ENCODE assay signal across 27 cellular contexts in genomic region chr12:106980944-106981343, GRCh38. TPM values are rescaled to one million over a fixed set of nuclear protein-coding genes. Genes with fewer than 3 reads are reported as not detected.
DNase-seq lines count a peak whose midpoint lies in the region; ATAC-seq, FAIRE-seq and TF ChIP-seq lines count a peak whose summit lies in the region.
"Had no signal": no experiment of that assay in that cellular context is flagged by ENCODE, and none has a peak within 500 bp of the region (broad histone marks: within the 10 kb centered on the region; RNA-seq: fewer than 3 reads in every experiment).

No MANE protein-coding gene starts in this region.

- TF ChIP-seq CTCF in left ventricle myocardium inferior (IDR thresholded peaks at IDR 0.05; ENCODE audit: borderline replicate concordance), result no peak
- TF ChIP-seq CTCF in right atrium auricular region (IDR thresholded peaks at IDR 0.05), result no peak
- no peak for TF ChIP-seq CTCF in K562 (IDR thresholded peaks at IDR 0.05 in 2 of 3, conservative IDR thresholded peaks at IDR 0.05 in 1 of 3; ENCODE audit: insufficient read depth in 2 of 3, low read depth in 1 of 3, low read length in 3 of 3)
- TF ChIP-seq CTCF in nephron (IDR thresholded peaks at IDR 0.05; ENCODE audit: unreplicated experiment in 3 of 3), result no peak
- TF ChIP-seq CTCF in mucosa of descending colon (IDR thresholded peaks at IDR 0.05), result no peak

- H3K27me3 ChIP-seq in left ventricle myocardium inferior (ENCODE audit: low read depth) (no peaks in the 10 kb centered on the region), right atrium auricular region (no peaks in the 10 kb centered on the region), K562 (ENCODE audit: control insufficient read depth in 2 of 2, insufficient read depth in 2 of 2, low read length in 2 of 2) (no peaks in the 10 kb centered on the region)
- H3K27me3 ChIP-seq: BLaER1, brain microvascular endothelial cell, colonic mucosa, neutrophil had no signal

- no peak for DNase-seq in left ventricle myocardium inferior
- no peak for DNase-seq in right atrium auricular region (ENCODE audit: low spot score)
- no peak for DNase-seq in K562 (ENCODE audit: extremely low read depth in 1 of 4, low spot score in 3 of 4)
- no peak for DNase-seq in mucosa of descending colon
- no peak for DNase-seq in NCI-H446 treated with DMSO at 0.1 percent for 48 hours (lab: John Stamatoyannopoulos, UW)
- DNase-seq in foreskin melanocyte, result no peak
- DNase-seq: ACHN; activated CD4-positive, alpha-beta T cell treated with anti-CD3 and anti-CD28 coated beads for 36 hours; activated CD8-positive, alpha-beta memory T cell treated with anti-CD3 and anti-CD28 coated beads for 24 hours; activated gamma-delta T cell treated with Interleukin-2 at 50 U/mL for 16 hours; activated naive CD8-positive, alpha-beta T cell treated with anti-CD3 and anti-CD28 coated beads, Interleukin-2, amount 50 U/mL, for 24 hours; activated T-cell treated with anti-CD3 and anti-CD28 coated beads, Interleukin-2, amount 50 U/mL, for 1 hour; brain microvascular endothelial cell; Caco-2; colonic mucosa; effector CD8-positive, alpha-beta T cell; foreskin fibroblast; GF-D8; H9; left cardiac atrium; NCI-H82; stimulated activated naive CD8-positive, alpha-beta T cell treated with anti-CD3 and anti-CD28 coated beads, Interleukin-15, amount 100 ng/mL, for 72 hours had no signal

- H3K9me3 Mint-ChIP-seq in nephron, result no peaks in the 10 kb centered on the region
- H3K9me3 Mint-ChIP-seq: H9 had no signal

- H3K27ac ChIP-seq in left ventricle myocardium inferior (replicated peaks) (peak overlapping the region; percentile 12), right atrium auricular region (peak overlapping the region in 1 of 2 donors; percentile 9), K562 (ENCODE audit: extremely low read depth, low read depth, low read length) (no peak overlapping the region)
- H3K27ac ChIP-seq: BLaER1, brain microvascular endothelial cell, colonic mucosa, neutrophil had no signal

- ATAC-seq in K562 (no peak), mucosa of descending colon (no peak)
- ATAC-seq: activated CD4-positive, alpha-beta T cell treated with anti-CD3 and anti-CD28 coated beads for 36 hours; activated naive CD8-positive, alpha-beta T cell treated with anti-CD3 and anti-CD28 coated beads, Interleukin-2, amount 50 U/mL, for 24 hours; stimulated activated naive CD8-positive, alpha-beta T cell treated with anti-CD3 and anti-CD28 coated beads, Interleukin-15, amount 100 ng/mL, for 72 hours had no signal

- no peak overlapping the region for H3K4me2 ChIP-seq in K562 (ENCODE audit: insufficient read depth, low read length)
- H3K4me2 ChIP-seq: BLaER1 had no signal

- peaks cover 87% of the 10 kb centered on the region for H3K4me1 ChIP-seq in left ventricle myocardium inferior
- H3K4me1 ChIP-seq in right atrium auricular region, result peaks cover 0 to 57% of the 10 kb centered on the region in 2 donors
- peaks cover 15 to 54% of the 10 kb centered on the region in 2 experiments for H3K4me1 ChIP-seq in K562 (replicated peaks in 1 of 2; ENCODE audit: control insufficient read depth in 2 of 2, insufficient read depth in 2 of 2, low read length in 2 of 2)
- H3K4me1 ChIP-seq in mucosa of descending colon (ENCODE audit: low read depth), result peaks cover 16% of the 10 kb centered on the region

- H3K9ac ChIP-seq in K562 (ENCODE audit: insufficient read depth in 1 of 2, low read depth in 2 of 2, low read length in 2 of 2), result peak overlapping the region in 1 of 2 experiments; percentile 71; a peak in 1 of 4 replicates
- H3K9ac ChIP-seq: BLaER1 had no signal

- H2AFZ ChIP-seq in K562 (ENCODE audit: low read depth, low read length), result no peak overlapping the region

- no peak overlapping the region for H3K4me3 ChIP-seq in left ventricle myocardium inferior
- H3K4me3 ChIP-seq in right atrium auricular region, result no peak overlapping the region
- no peak overlapping the region for H3K4me3 ChIP-seq in K562
- H3K4me3 ChIP-seq in mucosa of descending colon, result no peak overlapping the region
- H3K4me3 ChIP-seq: BLaER1, colonic mucosa had no signal

- H3K36me3 ChIP-seq in left ventricle myocardium inferior (peaks cover 11% of the 10 kb centered on the region), right atrium auricular region (peaks cover 5% of the 10 kb centered on the region), K562 (ENCODE audit: control insufficient read depth, insufficient read depth, low read length) (peaks cover 54% of the 10 kb centered on the region), mucosa of descending colon (ENCODE audit: low read depth) (no peaks in the 10 kb centered on the region)
- H3K36me3 ChIP-seq: colonic mucosa, neutrophil had no signal

- peaks cover 61% of the 10 kb centered on the region for H3K4me1 Mint-ChIP-seq in nephron

- in situ Hi-C loops in K562 (cut with MboI), result no loop called here

- no peaks in the 10 kb centered on the region for H3K9me3 ChIP-seq in left ventricle myocardium inferior (replicated peaks)
- H3K9me3 ChIP-seq in right atrium auricular region, result no peaks in the 10 kb centered on the region
- H3K9me3 ChIP-seq in K562 (replicated peaks; ENCODE audit: control insufficient read depth, insufficient read depth, low read depth, low read length), result peaks cover 5% of the 10 kb centered on the region; the same call in 1 of the 2 replicates
- no peaks in the 10 kb centered on the region for H3K9me3 ChIP-seq in mucosa of descending colon
- H3K9me3 ChIP-seq: BLaER1, Caco-2, colonic mucosa, neutrophil had no signal

- no peak for FAIRE-seq in K562 (lab: Jason Lieb, UNC)

- no peak overlapping the region for H3K4me3 Mint-ChIP-seq in nephron
- H3K4me3 Mint-ChIP-seq: activated CD4-positive, alpha-beta T cell treated with anti-CD3 and anti-CD28 coated beads for 36 hours; activated naive CD8-positive, alpha-beta T cell treated with anti-CD3 and anti-CD28 coated beads, Interleukin-2, amount 50 U/mL, for 24 hours; H9; memory B cell; stimulated activated naive CD8-positive, alpha-beta T cell treated with anti-CD3 and anti-CD28 coated beads, Interleukin-15, amount 100 ng/mL, for 72 hours had no signal

- peaks cover 32% of the 10 kb centered on the region for H3K79me2 ChIP-seq in K562 (ENCODE audit: control insufficient read depth, insufficient read depth, low read length)

- intact Hi-C loops in left ventricle myocardium inferior (cut with micrococcal nuclease) (no loop called here), K562 (cut with micrococcal nuclease) (no loop called here), mucosa of descending colon (cut with DNase I, micrococcal nuclease) (no loop called here)

- H3K9me1 ChIP-seq in K562 (ENCODE audit: control insufficient read depth, insufficient read depth, low read length), result no peaks in the 10 kb centered on the region

- peak overlapping the region in 2 of 3 experiments; percentile 48 to 76 for H3K27ac Mint-ChIP-seq in nephron
- H3K27ac Mint-ChIP-seq: activated CD4-positive, alpha-beta T cell treated with anti-CD3 and anti-CD28 coated beads for 36 hours; activated naive CD8-positive, alpha-beta T cell treated with anti-CD3 and anti-CD28 coated beads, Interleukin-2, amount 50 U/mL, for 24 hours; H9; memory B cell; progenitor cell of endocrine pancreas; stimulated activated naive CD8-positive, alpha-beta T cell treated with anti-CD3 and anti-CD28 coated beads, Interleukin-15, amount 100 ng/mL, for 72 hours had no signal

- H3K36me3 Mint-ChIP-seq in nephron (ENCODE audit: low read depth), result peaks cover 43% of the 10 kb centered on the region

- POLR2A ChIA-PET in K562 (lab: Yijun Ruan, JAX), result interaction anchor here (0.9 to 5.5 kb wide), 5 partner anchors 9 to 26 kb away, joined by 3 to 28 read pairs (median 7); partner anchors contain the start of gene TMEM263

- BruUV-seq in K562 (replicated peaks; lab: Mats Ljungman, UMichigan), result no TSS peak

- H4K20me1 ChIP-seq in K562 (replicated peaks; ENCODE audit: control insufficient read depth, insufficient read depth, low read length), result no peaks in the 10 kb centered on the region

- TF ChIP-seq EP300 in K562 (IDR thresholded peaks at IDR 0.05; ENCODE audit: low read length), result no peak

- 87% methylated on average over 7 of the region's 7 CpGs for WGBS in K562 (ENCODE audit: insufficient coverage, low coverage, missing lambda C conversion rate)

- H3K27me3 Mint-ChIP-seq in nephron (ENCODE audit: low read depth), result no peaks in the 10 kb centered on the region
- H3K27me3 Mint-ChIP-seq: activated CD4-positive, alpha-beta T cell treated with anti-CD3 and anti-CD28 coated beads for 36 hours; activated naive CD8-positive, alpha-beta T cell treated with anti-CD3 and anti-CD28 coated beads, Interleukin-2, amount 50 U/mL, for 24 hours; memory B cell; progenitor cell of endocrine pancreas; stimulated activated naive CD8-positive, alpha-beta T cell treated with anti-CD3 and anti-CD28 coated beads, Interleukin-15, amount 100 ng/mL, for 72 hours had no signal

- no peak for TF ChIP-seq POLR2A in K562 (conservative IDR thresholded peaks at IDR 0.05)

- no peak for TF ChIP-seq RAD21 in K562 (CRISPR knock-in tag; conservative IDR thresholded peaks at IDR 0.05 in 1 of 2, IDR thresholded peaks at IDR 0.05 in 1 of 2)

- CTCF ChIA-PET in K562 (lab: Yijun Ruan, JAX; ENCODE audit: low intra/inter-chr PET ratio), result no interaction called here

RNA-seq across cellular contexts. Expression of gene MTERF2, which starts 6.0 kb away (rescaled TPM):
- total RNA-seq in left ventricle myocardium inferior (35.6 TPM), right atrium auricular region (10 to 100 TPM; 18.2 to 26.8 TPM), K562 (2014; rRNA removed) (26.4 and 35.9 TPM in 2 replicates), K562 (2014; rRNA removed; fragmentation: Illumina TruSeq; extraction: Trizol) (29.6 and 34.7 TPM in 2 replicates), K562 (2015; rRNA removed; fragmentation: Illumina TruSeq; extraction: Trizol) (34.1 and 37.0 TPM in 2 replicates), K562 (2021) (30.3 and 33.7 TPM in 2 replicates), mucosa of descending colon (10 to 100 TPM; 11.0 to 17.6 (median 12.0) TPM)
- total RNA-seq in K562 (2011; cell fraction: chromatin; rRNA removed; ENCODE audit: low replicate concordance), result 17.7 and 36.2 TPM in 2 replicates
- total RNA-seq in K562 (2011; cell fraction: nucleolus; rRNA removed), result 12.2 and 16.4 TPM in 2 replicates
- 24.3 and 33.8 TPM in 2 replicates for total RNA-seq in K562 (2011; cell fraction: nucleoplasm; rRNA removed)
- polyA plus RNA-seq in K562 (2011; rRNA removed) (28.3 and 33.2 TPM in 2 replicates), K562 (2014; fragmentation: Illumina TruSeq; extraction: Trizol) (32.5 and 39.5 TPM in 2 replicates), K562 (2014; fragmentation: Nextera tagmentation; extraction: Ambion mirVana) (10 to 100 TPM; 10.0 to 11.6 TPM), K562 (2014; rRNA removed) (55.3 and 63.2 TPM in 2 replicates)
- polyA plus RNA-seq in K562 (2011; cell fraction: cytosol; rRNA removed), result 4.7 and 14.0 TPM in 2 replicates
- 43.6 and 46.2 TPM in 2 replicates for polyA plus RNA-seq in K562 (2011; cell fraction: nucleus; rRNA removed)
- 21.4 and 28.5 TPM in 2 replicates for polyA plus RNA-seq in K562 (2012)
- polyA minus RNA-seq in K562 (2011; rRNA and poly(A)+ RNA removed), result 14.2 and 15.7 TPM in 2 replicates
- 8.3 TPM in 2 replicates for polyA minus RNA-seq in K562 (2011; cell fraction: cytosol; rRNA and poly(A)+ RNA removed)
- polyA minus RNA-seq in K562 (2011; cell fraction: nucleus; rRNA and poly(A)+ RNA removed), result 11.4 and 18.4 TPM in 2 replicates

RNA-seq across cellular contexts. Expression of gene TMEM263, which starts 25.2 kb away (rescaled TPM):
- 35.8 TPM for total RNA-seq in left ventricle myocardium inferior
- total RNA-seq in right atrium auricular region, result 10 to 100 TPM; 46.4 to 59.7 TPM
- total RNA-seq in K562 (2011; cell fraction: chromatin; rRNA removed; ENCODE audit: low replicate concordance), result 16.9 and 65.5 TPM in 2 replicates
- total RNA-seq in K562 (2011; cell fraction: nucleolus; rRNA removed), result 8.3 and 13.7 TPM in 2 replicates
- 27.2 and 42.5 TPM in 2 replicates for total RNA-seq in K562 (2011; cell fraction: nucleoplasm; rRNA removed)
- 14.8 and 18.7 TPM in 2 replicates for total RNA-seq in K562 (2014; rRNA removed)
- 31.6 and 35.0 TPM in 2 replicates for total RNA-seq in K562 (2014; rRNA removed; fragmentation: Illumina TruSeq; extraction: Trizol)
- total RNA-seq in K562 (2015; rRNA removed; fragmentation: Illumina TruSeq; extraction: Trizol), result 24.1 and 26.4 TPM in 2 replicates
- total RNA-seq in K562 (2021), result 26.7 and 27.4 TPM in 2 replicates
- 36.7 and 37.8 TPM in 2 replicates for polyA plus RNA-seq in K562 (2011; rRNA removed)
- polyA plus RNA-seq in K562 (2011; cell fraction: cytosol; rRNA removed), result 11.5 and 19.9 TPM in 2 replicates
- polyA plus RNA-seq in K562 (2011; cell fraction: nucleus; rRNA removed), result 12.5 and 19.9 TPM in 2 replicates
- 21.6 and 24.9 TPM in 2 replicates for polyA plus RNA-seq in K562 (2012)
- 22.3 and 24.4 TPM in 2 replicates for polyA plus RNA-seq in K562 (2014; fragmentation: Illumina TruSeq; extraction: Trizol)
- 10 to 100 TPM; 14.8 to 17.8 TPM for polyA plus RNA-seq in K562 (2014; fragmentation: Nextera tagmentation; extraction: Ambion mirVana)
- polyA plus RNA-seq in K562 (2014; rRNA removed), result 12.6 and 13.7 TPM in 2 replicates
- 67.2 and 88.0 TPM in 2 replicates for polyA minus RNA-seq in K562 (2011; rRNA and poly(A)+ RNA removed)
- 27.7 and 36.7 TPM in 2 replicates for polyA minus RNA-seq in K562 (2011; cell fraction: cytosol; rRNA and poly(A)+ RNA removed)
- 11.0 and 29.5 TPM in 2 replicates for polyA minus RNA-seq in K562 (2011; cell fraction: nucleus; rRNA and poly(A)+ RNA removed)
- 10 to 100 TPM; 20.3 to 38.6 (median 27.0) TPM for total RNA-seq in mucosa of descending colon
